In the genomic region with DNA sequence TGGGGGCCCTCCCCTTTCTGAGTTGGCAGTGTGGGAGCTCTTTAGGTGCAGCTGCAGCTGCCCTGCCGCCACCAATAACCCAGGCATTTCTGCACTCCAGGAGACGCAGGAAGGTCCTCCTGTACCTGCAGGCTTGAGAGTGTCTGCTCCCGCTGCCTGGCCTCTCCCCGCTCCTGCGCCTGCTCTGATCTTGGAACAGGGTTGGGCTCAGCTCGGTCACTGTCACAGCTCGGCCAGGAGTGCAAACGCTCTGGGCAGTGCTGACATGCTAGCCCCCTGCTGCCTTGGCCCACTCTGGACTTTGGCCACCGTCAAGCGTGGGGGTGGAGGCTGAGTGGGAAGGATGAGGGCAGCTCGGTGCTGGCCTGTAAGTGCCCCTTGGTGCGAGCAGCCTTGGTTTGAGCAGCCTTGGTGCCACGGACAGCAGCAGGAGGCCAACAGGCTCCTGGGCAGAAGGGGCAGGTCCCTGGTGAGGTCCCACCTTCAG, we compare ENCODE assay signal across 1 cellular context.
TF ChIP-seq lines count a peak whose summit lies in the region.

No MANE protein-coding gene starts in this region.

TF ChIP-seq in HepG2, 621 proteins besides CTCF, POLR2A, EP300 and RAD21 (continued from another document):
- TF ChIP-seq, protein P1, sequence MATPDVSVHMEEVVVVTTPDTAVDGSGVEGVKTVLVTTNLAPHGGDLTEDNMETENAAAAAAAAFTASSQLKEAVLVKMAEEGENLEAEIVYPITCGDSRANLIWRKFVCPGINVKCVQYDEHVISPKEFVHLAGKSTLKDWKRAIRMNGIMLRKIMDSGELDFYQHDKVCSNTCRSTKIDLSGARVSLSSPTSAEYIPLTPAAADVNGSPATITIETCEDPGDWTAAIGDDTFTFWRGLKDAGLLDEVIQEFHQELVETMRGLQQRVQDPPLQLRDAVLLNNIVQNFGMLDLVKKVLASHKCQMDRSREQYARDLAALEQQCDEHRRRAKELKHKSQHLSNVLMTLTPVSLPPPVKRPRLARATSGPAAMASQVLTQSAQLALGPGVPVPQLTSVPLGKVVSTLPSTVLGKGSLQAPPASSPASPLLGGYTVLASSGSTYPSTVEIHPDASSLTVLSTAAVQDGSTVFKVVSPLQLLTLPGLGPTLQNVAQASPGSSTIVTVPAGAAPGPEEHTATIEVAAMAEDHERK (CRISPR knock-in tag; IDR thresholded peaks at IDR 0.05; ENCODE audit: low read depth), result no peak
- TF ChIP-seq CBFB (CRISPR knock-in tag; IDR thresholded peaks at IDR 0.05) (no peak), HNF4G (IDR thresholded peaks at IDR 0.05; ENCODE audit: borderline replicate concordance, low read depth, low read length) (peak; percentile 49; the same call in 1 of the 2 replicates), HNF4G (CRISPR knock-in tag; IDR thresholded peaks at IDR 0.05; ENCODE audit: borderline replicate concordance, low read depth) (peak; percentile 78), ZNF335 (CRISPR knock-in tag; IDR thresholded peaks at IDR 0.05) (no peak), FOSL1 (CRISPR knock-in tag; IDR thresholded peaks at IDR 0.05; ENCODE audit: borderline replicate concordance) (no peak), FIP1L1 (IDR thresholded peaks at IDR 0.05; ENCODE audit: borderline replicate concordance, insufficient read depth, low read depth, low read length) (no peak), TP53 (CRISPR knock-in tag; conservative IDR thresholded peaks at IDR 0.05) (no peak), SPEN (CRISPR knock-in tag; IDR thresholded peaks at IDR 0.05; ENCODE audit: low read depth) (0 out of 2 replicates have a peak, but pooled peaks have one; percentile 40), ZNF558 (CRISPR knock-in tag; IDR thresholded peaks at IDR 0.05; ENCODE audit: borderline replicate concordance) (no peak), DPF2 (CRISPR knock-in tag; IDR thresholded peaks at IDR 0.05; ENCODE audit: borderline replicate concordance, low read depth) (0 out of 2 replicates have a peak, but pooled peaks have one; percentile 17), ZBTB8A (CRISPR knock-in tag; IDR thresholded peaks at IDR 0.05; ENCODE audit: borderline replicate concordance, low read depth) (no peak), TCF12 (IDR thresholded peaks at IDR 0.05) (no peak), TCF12 (CRISPR knock-in tag; IDR thresholded peaks at IDR 0.05) (no peak), EEA1 (CRISPR knock-in tag; IDR thresholded peaks at IDR 0.05; ENCODE audit: borderline replicate concordance) (no peak), JUNB (CRISPR knock-in tag; IDR thresholded peaks at IDR 0.05; ENCODE audit: borderline replicate concordance) (no peak), HNF4A (CRISPR knock-in tag; IDR thresholded peaks at IDR 0.05) (peak; percentile 89), RORA (CRISPR knock-in tag; IDR thresholded peaks at IDR 0.05) (no peak), ZNF382 (CRISPR knock-in tag; IDR thresholded peaks at IDR 0.05; ENCODE audit: borderline replicate concordance) (no peak), NR3C1 (CRISPR knock-in tag; IDR thresholded peaks at IDR 0.05) (no peak), ZNF570 (CRISPR knock-in tag; IDR thresholded peaks at IDR 0.05; ENCODE audit: borderline replicate concordance) (no peak), ZNF572 (CRISPR knock-in tag; IDR thresholded peaks at IDR 0.05) (no peak)
- TF ChIP-seq, protein P2, sequence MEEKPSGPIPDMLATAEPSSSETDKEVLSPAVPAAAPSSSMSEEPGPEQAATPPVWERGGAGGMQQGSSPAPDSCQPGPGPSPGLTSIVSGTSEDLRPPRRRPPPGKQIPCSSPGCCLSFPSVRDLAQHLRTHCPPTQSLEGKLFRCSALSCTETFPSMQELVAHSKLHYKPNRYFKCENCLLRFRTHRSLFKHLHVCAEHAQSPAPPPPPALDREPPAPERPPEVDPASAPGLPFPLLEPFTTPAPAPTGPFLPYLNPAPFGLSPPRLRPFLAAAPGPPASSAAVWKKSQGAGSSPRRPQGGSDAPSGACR (CRISPR knock-in tag; IDR thresholded peaks at IDR 0.05), result no peak
- TF ChIP-seq, protein P3, sequence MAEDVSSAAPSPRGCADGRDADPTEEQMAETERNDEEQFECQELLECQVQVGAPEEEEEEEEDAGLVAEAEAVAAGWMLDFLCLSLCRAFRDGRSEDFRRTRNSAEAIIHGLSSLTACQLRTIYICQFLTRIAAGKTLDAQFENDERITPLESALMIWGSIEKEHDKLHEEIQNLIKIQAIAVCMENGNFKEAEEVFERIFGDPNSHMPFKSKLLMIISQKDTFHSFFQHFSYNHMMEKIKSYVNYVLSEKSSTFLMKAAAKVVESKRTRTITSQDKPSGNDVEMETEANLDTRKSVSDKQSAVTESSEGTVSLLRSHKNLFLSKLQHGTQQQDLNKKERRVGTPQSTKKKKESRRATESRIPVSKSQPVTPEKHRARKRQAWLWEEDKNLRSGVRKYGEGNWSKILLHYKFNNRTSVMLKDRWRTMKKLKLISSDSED (CRISPR knock-in tag; IDR thresholded peaks at IDR 0.05), result no peak
- TF ChIP-seq, protein P4, sequence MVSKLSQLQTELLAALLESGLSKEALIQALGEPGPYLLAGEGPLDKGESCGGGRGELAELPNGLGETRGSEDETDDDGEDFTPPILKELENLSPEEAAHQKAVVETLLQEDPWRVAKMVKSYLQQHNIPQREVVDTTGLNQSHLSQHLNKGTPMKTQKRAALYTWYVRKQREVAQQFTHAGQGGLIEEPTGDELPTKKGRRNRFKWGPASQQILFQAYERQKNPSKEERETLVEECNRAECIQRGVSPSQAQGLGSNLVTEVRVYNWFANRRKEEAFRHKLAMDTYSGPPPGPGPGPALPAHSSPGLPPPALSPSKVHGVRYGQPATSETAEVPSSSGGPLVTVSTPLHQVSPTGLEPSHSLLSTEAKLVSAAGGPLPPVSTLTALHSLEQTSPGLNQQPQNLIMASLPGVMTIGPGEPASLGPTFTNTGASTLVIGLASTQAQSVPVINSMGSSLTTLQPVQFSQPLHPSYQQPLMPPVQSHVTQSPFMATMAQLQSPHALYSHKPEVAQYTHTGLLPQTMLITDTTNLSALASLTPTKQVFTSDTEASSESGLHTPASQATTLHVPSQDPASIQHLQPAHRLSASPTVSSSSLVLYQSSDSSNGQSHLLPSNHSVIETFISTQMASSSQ (IDR thresholded peaks at IDR 0.05; ENCODE audit: low read depth), result no peak
- TF ChIP-seq, protein P4 (CRISPR knock-in tag; IDR thresholded peaks at IDR 0.05; ENCODE audit: borderline replicate concordance), result no peak
- TF ChIP-seq, protein P5, sequence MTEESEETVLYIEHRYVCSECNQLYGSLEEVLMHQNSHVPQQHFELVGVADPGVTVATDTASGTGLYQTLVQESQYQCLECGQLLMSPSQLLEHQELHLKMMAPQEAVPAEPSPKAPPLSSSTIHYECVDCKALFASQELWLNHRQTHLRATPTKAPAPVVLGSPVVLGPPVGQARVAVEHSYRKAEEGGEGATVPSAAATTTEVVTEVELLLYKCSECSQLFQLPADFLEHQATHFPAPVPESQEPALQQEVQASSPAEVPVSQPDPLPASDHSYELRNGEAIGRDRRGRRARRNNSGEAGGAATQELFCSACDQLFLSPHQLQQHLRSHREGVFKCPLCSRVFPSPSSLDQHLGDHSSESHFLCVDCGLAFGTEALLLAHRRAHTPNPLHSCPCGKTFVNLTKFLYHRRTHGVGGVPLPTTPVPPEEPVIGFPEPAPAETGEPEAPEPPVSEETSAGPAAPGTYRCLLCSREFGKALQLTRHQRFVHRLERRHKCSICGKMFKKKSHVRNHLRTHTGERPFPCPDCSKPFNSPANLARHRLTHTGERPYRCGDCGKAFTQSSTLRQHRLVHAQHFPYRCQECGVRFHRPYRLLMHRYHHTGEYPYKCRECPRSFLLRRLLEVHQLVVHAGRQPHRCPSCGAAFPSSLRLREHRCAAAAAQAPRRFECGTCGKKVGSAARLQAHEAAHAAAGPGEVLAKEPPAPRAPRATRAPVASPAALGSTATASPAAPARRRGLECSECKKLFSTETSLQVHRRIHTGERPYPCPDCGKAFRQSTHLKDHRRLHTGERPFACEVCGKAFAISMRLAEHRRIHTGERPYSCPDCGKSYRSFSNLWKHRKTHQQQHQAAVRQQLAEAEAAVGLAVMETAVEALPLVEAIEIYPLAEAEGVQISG (CRISPR knock-in tag; IDR thresholded peaks at IDR 0.05), result no peak; the same call in 1 of the 2 replicates
- TF ChIP-seq, protein P6, sequence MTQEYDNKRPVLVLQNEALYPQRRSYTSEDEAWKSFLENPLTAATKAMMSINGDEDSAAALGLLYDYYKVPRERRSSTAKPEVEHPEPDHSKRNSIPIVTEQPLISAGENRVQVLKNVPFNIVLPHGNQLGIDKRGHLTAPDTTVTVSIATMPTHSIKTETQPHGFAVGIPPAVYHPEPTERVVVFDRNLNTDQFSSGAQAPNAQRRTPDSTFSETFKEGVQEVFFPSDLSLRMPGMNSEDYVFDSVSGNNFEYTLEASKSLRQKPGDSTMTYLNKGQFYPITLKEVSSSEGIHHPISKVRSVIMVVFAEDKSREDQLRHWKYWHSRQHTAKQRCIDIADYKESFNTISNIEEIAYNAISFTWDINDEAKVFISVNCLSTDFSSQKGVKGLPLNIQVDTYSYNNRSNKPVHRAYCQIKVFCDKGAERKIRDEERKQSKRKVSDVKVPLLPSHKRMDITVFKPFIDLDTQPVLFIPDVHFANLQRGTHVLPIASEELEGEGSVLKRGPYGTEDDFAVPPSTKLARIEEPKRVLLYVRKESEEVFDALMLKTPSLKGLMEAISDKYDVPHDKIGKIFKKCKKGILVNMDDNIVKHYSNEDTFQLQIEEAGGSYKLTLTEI (CRISPR knock-in tag; conservative IDR thresholded peaks at IDR 0.05), result no peak
- TF ChIP-seq, protein P7, sequence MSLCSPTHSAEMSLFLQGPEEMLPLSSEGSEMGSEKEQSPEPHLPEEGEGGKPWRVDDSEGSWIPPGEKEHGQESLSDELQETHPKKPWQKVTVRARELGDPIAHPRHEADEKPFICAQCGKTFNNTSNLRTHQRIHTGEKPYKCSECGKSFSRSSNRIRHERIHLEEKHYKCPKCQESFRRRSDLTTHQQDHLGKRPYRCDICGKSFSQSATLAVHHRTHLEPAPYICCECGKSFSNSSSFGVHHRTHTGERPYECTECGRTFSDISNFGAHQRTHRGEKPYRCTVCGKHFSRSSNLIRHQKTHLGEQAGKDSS (CRISPR knock-in tag; IDR thresholded peaks at IDR 0.05; ENCODE audit: borderline replicate concordance, low read depth), result no peak
- TF ChIP-seq, protein P8, sequence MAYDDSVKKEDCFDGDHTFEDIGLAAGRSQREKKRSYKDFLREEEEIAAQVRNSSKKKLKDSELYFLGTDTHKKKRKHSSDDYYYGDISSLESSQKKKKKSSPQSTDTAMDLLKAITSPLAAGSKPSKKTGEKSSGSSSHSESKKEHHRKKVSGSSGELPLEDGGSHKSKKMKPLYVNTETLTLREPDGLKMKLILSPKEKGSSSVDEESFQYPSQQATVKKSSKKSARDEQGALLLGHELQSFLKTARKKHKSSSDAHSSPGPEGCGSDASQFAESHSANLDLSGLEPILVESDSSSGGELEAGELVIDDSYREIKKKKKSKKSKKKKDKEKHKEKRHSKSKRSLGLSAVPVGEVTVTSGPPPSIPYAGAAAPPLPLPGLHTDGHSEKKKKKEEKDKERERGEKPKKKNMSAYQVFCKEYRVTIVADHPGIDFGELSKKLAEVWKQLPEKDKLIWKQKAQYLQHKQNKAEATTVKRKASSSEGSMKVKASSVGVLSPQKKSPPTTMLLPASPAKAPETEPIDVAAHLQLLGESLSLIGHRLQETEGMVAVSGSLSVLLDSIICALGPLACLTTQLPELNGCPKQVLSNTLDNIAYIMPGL (CRISPR knock-in tag; IDR thresholded peaks at IDR 0.05; ENCODE audit: borderline replicate concordance in 1 of 2, low read depth in 1 of 2), result no peak
